In the genomic region with DNA sequence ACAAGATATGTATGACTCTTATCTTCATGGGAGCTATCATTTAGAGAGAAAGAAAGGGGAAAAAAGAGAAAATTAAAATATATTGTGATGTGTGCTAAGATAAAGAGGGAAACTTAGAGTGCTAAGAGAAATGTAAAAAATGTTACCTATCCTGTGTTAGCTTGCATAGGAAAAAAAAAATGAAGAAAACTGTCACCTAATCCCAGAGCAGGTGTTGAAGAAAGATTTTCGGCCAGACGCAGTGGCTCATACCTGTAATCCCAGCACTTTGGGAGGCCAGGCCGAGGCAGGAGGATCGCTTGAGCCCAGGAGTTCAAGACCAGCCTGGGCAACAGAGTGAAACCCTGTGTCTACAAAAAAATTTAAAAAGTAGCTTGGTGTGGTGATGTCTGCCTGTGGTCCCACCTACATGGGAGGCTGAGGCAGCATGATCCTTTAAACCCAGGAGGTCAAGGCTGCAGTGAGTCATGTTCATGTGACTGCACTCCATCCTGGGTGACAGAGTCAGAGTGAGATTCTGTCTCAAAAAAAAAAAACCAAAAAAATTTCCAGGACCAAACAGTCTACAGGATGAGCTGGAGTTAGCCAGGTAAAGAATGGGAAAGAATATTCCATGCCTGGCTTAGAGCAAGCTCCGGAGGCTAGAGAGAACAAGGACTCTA, we compare ENCODE assay signal across 1 cellular context.
A peak's percentile ranks its signal among the peaks of the same experiment; 100 is the strongest.
TF ChIP-seq lines count a peak whose summit lies in the region.

No MANE protein-coding gene starts in this region.

TF ChIP-seq in K562, 482 proteins besides CTCF, POLR2A, EP300 and RAD21 (continued from another document):
- TF ChIP-seq, protein P1, sequence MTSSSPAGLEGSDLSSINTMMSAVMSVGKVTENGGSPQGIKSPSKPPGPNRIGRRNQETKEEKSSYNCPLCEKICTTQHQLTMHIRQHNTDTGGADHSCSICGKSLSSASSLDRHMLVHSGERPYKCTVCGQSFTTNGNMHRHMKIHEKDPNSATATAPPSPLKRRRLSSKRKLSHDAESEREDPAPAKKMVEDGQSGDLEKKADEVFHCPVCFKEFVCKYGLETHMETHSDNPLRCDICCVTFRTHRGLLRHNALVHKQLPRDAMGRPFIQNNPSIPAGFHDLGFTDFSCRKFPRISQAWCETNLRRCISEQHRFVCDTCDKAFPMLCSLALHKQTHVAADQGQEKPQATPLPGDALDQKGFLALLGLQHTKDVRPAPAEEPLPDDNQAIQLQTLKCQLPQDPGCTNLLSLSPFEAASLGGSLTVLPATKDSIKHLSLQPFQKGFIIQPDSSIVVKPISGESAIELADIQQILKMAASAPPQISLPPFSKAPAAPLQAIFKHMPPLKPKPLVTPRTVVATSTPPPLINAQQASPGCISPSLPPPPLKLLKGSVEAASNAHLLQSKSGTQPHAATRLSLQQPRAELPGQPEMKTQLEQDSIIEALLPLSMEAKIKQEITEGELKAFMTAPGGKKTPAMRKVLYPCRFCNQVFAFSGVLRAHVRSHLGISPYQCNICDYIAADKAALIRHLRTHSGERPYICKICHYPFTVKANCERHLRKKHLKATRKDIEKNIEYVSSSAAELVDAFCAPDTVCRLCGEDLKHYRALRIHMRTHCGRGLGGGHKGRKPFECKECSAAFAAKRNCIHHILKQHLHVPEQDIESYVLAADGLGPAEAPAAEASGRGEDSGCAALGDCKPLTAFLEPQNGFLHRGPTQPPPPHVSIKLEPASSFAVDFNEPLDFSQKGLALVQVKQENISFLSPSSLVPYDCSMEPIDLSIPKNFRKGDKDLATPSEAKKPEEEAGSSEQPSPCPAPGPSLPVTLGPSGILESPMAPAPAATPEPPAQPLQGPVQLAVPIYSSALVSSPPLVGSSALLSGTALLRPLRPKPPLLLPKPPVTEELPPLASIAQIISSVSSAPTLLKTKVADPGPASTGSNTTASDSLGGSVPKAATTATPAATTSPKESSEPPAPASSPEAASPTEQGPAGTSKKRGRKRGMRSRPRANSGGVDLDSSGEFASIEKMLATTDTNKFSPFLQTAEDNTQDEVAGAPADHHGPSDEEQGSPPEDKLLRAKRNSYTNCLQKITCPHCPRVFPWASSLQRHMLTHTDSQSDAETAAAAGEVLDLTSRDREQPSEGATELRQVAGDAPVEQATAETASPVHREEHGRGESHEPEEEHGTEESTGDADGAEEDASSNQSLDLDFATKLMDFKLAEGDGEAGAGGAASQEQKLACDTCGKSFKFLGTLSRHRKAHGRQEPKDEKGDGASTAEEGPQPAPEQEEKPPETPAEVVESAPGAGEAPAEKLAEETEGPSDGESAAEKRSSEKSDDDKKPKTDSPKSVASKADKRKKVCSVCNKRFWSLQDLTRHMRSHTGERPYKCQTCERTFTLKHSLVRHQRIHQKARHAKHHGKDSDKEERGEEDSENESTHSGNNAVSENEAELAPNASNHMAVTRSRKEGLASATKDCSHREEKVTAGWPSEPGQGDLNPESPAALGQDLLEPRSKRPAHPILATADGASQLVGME (CRISPR knock-in tag; IDR thresholded peaks at IDR 0.05): no peak
- TF ChIP-seq ZNF584 (CRISPR knock-in tag; IDR thresholded peaks at IDR 0.05; ENCODE audit: low read depth) (no peak), PHF8 (IDR thresholded peaks at IDR 0.05; ENCODE audit: borderline replicate concordance, low read length) (no peak), KDM4B (IDR thresholded peaks at IDR 0.05; ENCODE audit: borderline replicate concordance in 2 of 2, low read depth in 1 of 2) (no peak), FOS (IDR thresholded peaks at IDR 0.05; ENCODE audit: extremely low read depth, insufficient read length) (peak; percentile 17), ADNP (tag; IDR thresholded peaks at IDR 0.05) (peak; percentile 16; the same call in 1 of the 2 replicates), PKNOX1 (IDR thresholded peaks at IDR 0.05) (0 out of 2 replicates have a peak, but pooled peaks have one; percentile 23), MITF (IDR thresholded peaks at IDR 0.05) (peak; percentile 76), TRIM28 (IDR thresholded peaks at IDR 0.05) (no peak)
- TF ChIP-seq, protein P2, sequence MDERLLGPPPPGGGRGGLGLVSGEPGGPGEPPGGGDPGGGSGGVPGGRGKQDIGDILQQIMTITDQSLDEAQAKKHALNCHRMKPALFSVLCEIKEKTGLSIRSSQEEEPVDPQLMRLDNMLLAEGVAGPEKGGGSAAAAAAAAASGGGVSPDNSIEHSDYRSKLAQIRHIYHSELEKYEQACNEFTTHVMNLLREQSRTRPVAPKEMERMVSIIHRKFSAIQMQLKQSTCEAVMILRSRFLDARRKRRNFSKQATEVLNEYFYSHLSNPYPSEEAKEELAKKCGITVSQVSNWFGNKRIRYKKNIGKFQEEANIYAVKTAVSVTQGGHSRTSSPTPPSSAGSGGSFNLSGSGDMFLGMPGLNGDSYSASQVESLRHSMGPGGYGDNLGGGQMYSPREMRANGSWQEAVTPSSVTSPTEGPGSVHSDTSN (CRISPR knock-in tag; IDR thresholded peaks at IDR 0.05; ENCODE audit: low read depth): no peak
- TF ChIP-seq, protein P2 (tag; conservative IDR thresholded peaks at IDR 0.05; ENCODE audit: low read depth): 0 out of 2 replicates have a peak, but pooled peaks have one; percentile 34
TF ChIP-seq in K562: peak in this region for 36.
